In the genomic region with DNA sequence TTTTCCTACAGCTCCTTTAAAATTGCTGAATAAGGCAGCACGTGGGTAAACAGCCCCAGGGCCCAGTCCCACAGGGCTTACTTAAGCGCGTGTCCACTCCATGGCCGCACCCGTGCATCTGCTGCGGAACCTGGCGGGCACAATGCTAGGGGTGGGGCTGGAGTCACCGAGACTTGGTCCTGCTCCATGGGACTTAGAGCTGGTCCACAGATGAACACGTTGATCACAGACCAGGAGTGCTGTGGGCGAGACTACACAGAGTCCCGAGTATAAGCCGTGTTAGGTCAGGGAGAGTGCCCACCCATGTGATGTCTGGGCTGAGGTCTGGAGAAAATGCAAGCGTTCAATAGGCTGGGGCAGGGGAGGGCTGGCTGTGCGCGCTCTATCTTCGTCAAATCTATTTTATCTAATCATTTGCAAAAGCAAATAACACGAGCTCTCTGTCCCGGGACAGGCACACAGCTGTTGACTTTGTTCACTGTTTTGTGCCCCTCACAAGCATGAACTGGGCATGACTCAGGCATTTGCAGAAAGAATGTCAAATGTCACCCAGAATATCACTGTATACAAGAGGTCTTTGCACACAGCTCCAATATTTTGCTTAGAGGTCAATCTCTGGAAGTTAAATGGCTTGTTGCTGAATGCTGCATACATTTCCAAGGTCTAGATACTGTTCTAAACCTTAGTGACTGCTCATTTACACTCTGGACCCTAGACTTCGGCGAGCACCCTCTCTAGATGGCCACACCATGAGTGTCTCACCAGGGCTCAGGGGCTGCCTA, we compare ENCODE assay signal across 1 cellular context.
TF ChIP-seq lines count a peak whose summit lies in the region.

No MANE protein-coding gene starts in this region.

TF ChIP-seq in HepG2, 621 proteins besides CTCF, POLR2A, EP300 and RAD21 (continued from another document and continues in another):
- peak; percentile 20; the same call in 1 of the 2 replicates for TF ChIP-seq YEATS2 (CRISPR knock-in tag; IDR thresholded peaks at IDR 0.05; ENCODE audit: borderline replicate concordance)
- TF ChIP-seq MAZ (IDR thresholded peaks at IDR 0.05; ENCODE audit: borderline replicate concordance, low read depth, low read length): no peak
- peak; percentile 40; the same call in 1 of the 2 replicates for TF ChIP-seq MAZ (CRISPR knock-in tag; IDR thresholded peaks at IDR 0.05; ENCODE audit: low read depth)
- no peak for TF ChIP-seq TSC22D2 (CRISPR knock-in tag; IDR thresholded peaks at IDR 0.05; ENCODE audit: borderline replicate concordance)
- TF ChIP-seq ZNF652 (CRISPR knock-in tag; IDR thresholded peaks at IDR 0.05; ENCODE audit: borderline replicate concordance, low read depth): no peak
- TF ChIP-seq ZNF446 (CRISPR knock-in tag; IDR thresholded peaks at IDR 0.05): no peak
- 0 out of 2 replicates have a peak, but pooled peaks have one; percentile 42 for TF ChIP-seq MIXL1 (CRISPR knock-in tag; IDR thresholded peaks at IDR 0.05)
- TF ChIP-seq, protein P1, sequence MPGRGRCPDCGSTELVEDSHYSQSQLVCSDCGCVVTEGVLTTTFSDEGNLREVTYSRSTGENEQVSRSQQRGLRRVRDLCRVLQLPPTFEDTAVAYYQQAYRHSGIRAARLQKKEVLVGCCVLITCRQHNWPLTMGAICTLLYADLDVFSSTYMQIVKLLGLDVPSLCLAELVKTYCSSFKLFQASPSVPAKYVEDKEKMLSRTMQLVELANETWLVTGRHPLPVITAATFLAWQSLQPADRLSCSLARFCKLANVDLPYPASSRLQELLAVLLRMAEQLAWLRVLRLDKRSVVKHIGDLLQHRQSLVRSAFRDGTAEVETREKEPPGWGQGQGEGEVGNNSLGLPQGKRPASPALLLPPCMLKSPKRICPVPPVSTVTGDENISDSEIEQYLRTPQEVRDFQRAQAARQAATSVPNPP (CRISPR knock-in tag; IDR thresholded peaks at IDR 0.05): no peak
- TF ChIP-seq SMYD3 (CRISPR knock-in tag; IDR thresholded peaks at IDR 0.05): 0 out of 2 replicates have a peak, but pooled peaks have one; percentile 25
- TF ChIP-seq SIX4 (CRISPR knock-in tag; IDR thresholded peaks at IDR 0.05): no peak
- TF ChIP-seq ZBTB8A (CRISPR knock-in tag; IDR thresholded peaks at IDR 0.05; ENCODE audit: borderline replicate concordance, low read depth): no peak
- TF ChIP-seq, protein P2, sequence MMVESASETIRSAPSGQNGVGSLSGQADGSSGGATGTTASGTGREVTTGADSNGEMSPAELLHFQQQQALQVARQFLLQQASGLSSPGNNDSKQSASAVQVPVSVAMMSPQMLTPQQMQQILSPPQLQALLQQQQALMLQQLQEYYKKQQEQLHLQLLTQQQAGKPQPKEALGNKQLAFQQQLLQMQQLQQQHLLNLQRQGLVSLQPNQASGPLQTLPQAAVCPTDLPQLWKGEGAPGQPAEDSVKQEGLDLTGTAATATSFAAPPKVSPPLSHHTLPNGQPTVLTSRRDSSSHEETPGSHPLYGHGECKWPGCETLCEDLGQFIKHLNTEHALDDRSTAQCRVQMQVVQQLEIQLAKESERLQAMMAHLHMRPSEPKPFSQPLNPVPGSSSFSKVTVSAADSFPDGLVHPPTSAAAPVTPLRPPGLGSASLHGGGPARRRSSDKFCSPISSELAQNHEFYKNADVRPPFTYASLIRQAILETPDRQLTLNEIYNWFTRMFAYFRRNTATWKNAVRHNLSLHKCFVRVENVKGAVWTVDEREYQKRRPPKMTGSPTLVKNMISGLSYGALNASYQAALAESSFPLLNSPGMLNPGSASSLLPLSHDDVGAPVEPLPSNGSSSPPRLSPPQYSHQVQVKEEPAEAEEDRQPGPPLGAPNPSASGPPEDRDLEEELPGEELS (CRISPR knock-in tag; IDR thresholded peaks at IDR 0.05): peak; percentile 75
- TF ChIP-seq CCAR2 (optimal IDR thresholded peaks at IDR 0.05; ENCODE audit: low read depth, low read length): no peak
- TF ChIP-seq, protein P3, sequence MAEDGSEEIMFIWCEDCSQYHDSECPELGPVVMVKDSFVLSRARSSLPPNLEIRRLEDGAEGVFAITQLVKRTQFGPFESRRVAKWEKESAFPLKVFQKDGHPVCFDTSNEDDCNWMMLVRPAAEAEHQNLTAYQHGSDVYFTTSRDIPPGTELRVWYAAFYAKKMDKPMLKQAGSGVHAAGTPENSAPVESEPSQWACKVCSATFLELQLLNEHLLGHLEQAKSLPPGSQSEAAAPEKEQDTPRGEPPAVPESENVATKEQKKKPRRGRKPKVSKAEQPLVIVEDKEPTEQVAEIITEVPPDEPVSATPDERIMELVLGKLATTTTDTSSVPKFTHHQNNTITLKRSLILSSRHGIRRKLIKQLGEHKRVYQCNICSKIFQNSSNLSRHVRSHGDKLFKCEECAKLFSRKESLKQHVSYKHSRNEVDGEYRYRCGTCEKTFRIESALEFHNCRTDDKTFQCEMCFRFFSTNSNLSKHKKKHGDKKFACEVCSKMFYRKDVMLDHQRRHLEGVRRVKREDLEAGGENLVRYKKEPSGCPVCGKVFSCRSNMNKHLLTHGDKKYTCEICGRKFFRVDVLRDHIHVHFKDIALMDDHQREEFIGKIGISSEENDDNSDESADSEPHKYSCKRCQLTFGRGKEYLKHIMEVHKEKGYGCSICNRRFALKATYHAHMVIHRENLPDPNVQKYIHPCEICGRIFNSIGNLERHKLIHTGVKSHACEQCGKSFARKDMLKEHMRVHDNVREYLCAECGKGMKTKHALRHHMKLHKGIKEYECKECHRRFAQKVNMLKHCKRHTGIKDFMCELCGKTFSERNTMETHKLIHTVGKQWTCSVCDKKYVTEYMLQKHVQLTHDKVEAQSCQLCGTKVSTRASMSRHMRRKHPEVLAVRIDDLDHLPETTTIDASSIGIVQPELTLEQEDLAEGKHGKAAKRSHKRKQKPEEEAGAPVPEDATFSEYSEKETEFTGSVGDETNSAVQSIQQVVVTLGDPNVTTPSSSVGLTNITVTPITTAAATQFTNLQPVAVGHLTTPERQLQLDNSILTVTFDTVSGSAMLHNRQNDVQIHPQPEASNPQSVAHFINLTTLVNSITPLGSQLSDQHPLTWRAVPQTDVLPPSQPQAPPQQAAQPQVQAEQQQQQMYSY (CRISPR knock-in tag; IDR thresholded peaks at IDR 0.05): no peak
- TF ChIP-seq, protein P4, sequence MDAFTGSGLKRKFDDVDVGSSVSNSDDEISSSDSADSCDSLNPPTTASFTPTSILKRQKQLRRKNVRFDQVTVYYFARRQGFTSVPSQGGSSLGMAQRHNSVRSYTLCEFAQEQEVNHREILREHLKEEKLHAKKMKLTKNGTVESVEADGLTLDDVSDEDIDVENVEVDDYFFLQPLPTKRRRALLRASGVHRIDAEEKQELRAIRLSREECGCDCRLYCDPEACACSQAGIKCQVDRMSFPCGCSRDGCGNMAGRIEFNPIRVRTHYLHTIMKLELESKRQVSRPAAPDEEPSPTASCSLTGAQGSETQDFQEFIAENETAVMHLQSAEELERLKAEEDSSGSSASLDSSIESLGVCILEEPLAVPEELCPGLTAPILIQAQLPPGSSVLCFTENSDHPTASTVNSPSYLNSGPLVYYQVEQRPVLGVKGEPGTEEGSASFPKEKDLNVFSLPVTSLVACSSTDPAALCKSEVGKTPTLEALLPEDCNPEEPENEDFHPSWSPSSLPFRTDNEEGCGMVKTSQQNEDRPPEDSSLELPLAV (CRISPR knock-in tag; conservative IDR thresholded peaks at IDR 0.05; ENCODE audit: low read depth): no peak
- no peak; the same call in none of the 2 replicates for TF ChIP-seq MED1 (CRISPR knock-in tag; IDR thresholded peaks at IDR 0.05)
- no peak for TF ChIP-seq CCDC6 (CRISPR knock-in tag; IDR thresholded peaks at IDR 0.05)
- TF ChIP-seq ZNF484 (CRISPR knock-in tag; IDR thresholded peaks at IDR 0.05; ENCODE audit: borderline replicate concordance, low read depth): no peak
- TF ChIP-seq TEAD3 (CRISPR knock-in tag; optimal IDR thresholded peaks at IDR 0.05; ENCODE audit: borderline replicate concordance): peak; percentile 82
- TF ChIP-seq, protein P5, sequence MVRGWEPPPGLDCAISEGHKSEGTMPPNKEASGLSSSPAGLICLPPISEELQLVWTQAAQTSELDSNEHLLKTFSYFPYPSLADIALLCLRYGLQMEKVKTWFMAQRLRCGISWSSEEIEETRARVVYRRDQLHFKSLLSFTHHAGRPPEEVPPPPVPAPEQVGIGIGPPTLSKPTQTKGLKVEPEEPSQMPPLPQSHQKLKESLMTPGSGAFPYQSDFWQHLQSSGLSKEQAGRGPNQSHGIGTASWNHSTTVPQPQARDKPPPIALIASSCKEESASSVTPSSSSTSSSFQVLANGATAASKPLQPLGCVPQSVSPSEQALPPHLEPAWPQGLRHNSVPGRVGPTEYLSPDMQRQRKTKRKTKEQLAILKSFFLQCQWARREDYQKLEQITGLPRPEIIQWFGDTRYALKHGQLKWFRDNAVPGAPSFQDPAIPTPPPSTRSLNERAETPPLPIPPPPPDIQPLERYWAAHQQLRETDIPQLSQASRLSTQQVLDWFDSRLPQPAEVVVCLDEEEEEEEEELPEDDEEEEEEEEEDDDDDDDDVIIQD (CRISPR knock-in tag; IDR thresholded peaks at IDR 0.05; ENCODE audit: low read depth): no peak
- TF ChIP-seq, protein P6, sequence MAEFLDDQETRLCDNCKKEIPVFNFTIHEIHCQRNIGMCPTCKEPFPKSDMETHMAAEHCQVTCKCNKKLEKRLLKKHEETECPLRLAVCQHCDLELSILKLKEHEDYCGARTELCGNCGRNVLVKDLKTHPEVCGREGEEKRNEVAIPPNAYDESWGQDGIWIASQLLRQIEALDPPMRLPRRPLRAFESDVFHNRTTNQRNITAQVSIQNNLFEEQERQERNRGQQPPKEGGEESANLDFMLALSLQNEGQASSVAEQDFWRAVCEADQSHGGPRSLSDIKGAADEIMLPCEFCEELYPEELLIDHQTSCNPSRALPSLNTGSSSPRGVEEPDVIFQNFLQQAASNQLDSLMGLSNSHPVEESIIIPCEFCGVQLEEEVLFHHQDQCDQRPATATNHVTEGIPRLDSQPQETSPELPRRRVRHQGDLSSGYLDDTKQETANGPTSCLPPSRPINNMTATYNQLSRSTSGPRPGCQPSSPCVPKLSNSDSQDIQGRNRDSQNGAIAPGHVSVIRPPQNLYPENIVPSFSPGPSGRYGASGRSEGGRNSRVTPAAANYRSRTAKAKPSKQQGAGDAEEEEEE (CRISPR knock-in tag; IDR thresholded peaks at IDR 0.05; ENCODE audit: borderline replicate concordance): no peak
- TF ChIP-seq ETV5 (CRISPR knock-in tag; IDR thresholded peaks at IDR 0.05; ENCODE audit: borderline replicate concordance): peak; percentile 36; the same call in 1 of the 2 replicates
- no peak for TF ChIP-seq ZZZ3 (CRISPR knock-in tag; IDR thresholded peaks at IDR 0.05; ENCODE audit: borderline replicate concordance)
- TF ChIP-seq ZNF234 (CRISPR knock-in tag; conservative IDR thresholded peaks at IDR 0.05): no peak
- TF ChIP-seq ZNF224 (CRISPR knock-in tag; IDR thresholded peaks at IDR 0.05): peak; percentile 38; the same call in 1 of the 2 replicates
- peak; percentile 42; the same call in 1 of the 2 replicates for TF ChIP-seq ZNF225 (CRISPR knock-in tag; IDR thresholded peaks at IDR 0.05)
- TF ChIP-seq, protein P7, sequence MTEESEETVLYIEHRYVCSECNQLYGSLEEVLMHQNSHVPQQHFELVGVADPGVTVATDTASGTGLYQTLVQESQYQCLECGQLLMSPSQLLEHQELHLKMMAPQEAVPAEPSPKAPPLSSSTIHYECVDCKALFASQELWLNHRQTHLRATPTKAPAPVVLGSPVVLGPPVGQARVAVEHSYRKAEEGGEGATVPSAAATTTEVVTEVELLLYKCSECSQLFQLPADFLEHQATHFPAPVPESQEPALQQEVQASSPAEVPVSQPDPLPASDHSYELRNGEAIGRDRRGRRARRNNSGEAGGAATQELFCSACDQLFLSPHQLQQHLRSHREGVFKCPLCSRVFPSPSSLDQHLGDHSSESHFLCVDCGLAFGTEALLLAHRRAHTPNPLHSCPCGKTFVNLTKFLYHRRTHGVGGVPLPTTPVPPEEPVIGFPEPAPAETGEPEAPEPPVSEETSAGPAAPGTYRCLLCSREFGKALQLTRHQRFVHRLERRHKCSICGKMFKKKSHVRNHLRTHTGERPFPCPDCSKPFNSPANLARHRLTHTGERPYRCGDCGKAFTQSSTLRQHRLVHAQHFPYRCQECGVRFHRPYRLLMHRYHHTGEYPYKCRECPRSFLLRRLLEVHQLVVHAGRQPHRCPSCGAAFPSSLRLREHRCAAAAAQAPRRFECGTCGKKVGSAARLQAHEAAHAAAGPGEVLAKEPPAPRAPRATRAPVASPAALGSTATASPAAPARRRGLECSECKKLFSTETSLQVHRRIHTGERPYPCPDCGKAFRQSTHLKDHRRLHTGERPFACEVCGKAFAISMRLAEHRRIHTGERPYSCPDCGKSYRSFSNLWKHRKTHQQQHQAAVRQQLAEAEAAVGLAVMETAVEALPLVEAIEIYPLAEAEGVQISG (CRISPR knock-in tag; IDR thresholded peaks at IDR 0.05): no peak
- TF ChIP-seq, protein P8, sequence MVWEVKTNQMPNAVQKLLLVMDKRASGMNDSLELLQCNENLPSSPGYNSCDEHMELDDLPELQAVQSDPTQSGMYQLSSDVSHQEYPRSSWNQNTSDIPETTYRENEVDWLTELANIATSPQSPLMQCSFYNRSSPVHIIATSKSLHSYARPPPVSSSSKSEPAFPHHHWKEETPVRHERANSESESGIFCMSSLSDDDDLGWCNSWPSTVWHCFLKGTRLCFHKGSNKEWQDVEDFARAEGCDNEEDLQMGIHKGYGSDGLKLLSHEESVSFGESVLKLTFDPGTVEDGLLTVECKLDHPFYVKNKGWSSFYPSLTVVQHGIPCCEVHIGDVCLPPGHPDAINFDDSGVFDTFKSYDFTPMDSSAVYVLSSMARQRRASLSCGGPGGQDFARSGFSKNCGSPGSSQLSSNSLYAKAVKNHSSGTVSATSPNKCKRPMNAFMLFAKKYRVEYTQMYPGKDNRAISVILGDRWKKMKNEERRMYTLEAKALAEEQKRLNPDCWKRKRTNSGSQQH (CRISPR knock-in tag; IDR thresholded peaks at IDR 0.05; ENCODE audit: low read depth): no peak
- TF ChIP-seq, protein P9, sequence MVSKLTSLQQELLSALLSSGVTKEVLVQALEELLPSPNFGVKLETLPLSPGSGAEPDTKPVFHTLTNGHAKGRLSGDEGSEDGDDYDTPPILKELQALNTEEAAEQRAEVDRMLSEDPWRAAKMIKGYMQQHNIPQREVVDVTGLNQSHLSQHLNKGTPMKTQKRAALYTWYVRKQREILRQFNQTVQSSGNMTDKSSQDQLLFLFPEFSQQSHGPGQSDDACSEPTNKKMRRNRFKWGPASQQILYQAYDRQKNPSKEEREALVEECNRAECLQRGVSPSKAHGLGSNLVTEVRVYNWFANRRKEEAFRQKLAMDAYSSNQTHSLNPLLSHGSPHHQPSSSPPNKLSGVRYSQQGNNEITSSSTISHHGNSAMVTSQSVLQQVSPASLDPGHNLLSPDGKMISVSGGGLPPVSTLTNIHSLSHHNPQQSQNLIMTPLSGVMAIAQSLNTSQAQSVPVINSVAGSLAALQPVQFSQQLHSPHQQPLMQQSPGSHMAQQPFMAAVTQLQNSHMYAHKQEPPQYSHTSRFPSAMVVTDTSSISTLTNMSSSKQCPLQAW (CRISPR knock-in tag; IDR thresholded peaks at IDR 0.05): 0 out of 2 replicates have a peak, but pooled peaks have one; percentile 49
- TF ChIP-seq ZBTB20 (CRISPR knock-in tag; IDR thresholded peaks at IDR 0.05; ENCODE audit: borderline replicate concordance, low read depth): peak; percentile 81
- TF ChIP-seq ZNF614 (CRISPR knock-in tag; IDR thresholded peaks at IDR 0.05; ENCODE audit: borderline replicate concordance): peak; percentile 77
- TF ChIP-seq SMAD1 (CRISPR knock-in tag; IDR thresholded peaks at IDR 0.05; ENCODE audit: borderline replicate concordance, low read depth): no peak
- peak; percentile 38 for TF ChIP-seq XRCC5 (optimal IDR thresholded peaks at IDR 0.05; ENCODE audit: low read length)
- TF ChIP-seq HMG20B (CRISPR knock-in tag; conservative IDR thresholded peaks at IDR 0.05): peak; percentile 84
- TF ChIP-seq HIVEP1 (CRISPR knock-in tag; IDR thresholded peaks at IDR 0.05): no peak
